In the genomic region with DNA sequence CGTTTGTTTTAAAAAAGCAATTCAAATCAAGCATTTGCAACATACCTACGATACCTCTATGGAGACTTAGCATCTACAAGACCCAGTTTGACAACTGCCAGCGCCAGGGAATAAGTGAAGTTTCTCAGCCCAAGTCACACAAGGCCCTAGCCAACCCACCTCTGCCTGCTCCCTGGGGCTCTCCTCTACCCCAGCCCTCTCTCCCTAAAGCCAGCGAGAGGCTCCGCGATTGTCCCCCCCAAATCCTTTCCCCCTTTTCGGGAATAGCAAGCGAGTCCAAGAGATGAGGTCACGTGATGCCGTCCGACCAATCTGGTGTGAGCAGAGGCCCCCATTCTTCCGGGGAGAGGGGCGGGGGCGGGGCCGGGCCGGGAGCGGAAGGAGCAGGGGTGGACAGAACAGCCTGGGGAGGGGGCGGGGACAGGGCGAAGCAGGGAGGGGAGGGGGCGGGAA, we compare ENCODE assay signal across 8 cellular contexts.
A peak's percentile ranks its signal among the peaks of the same experiment; 100 is the strongest.
DNase-seq lines count a peak whose midpoint lies in the region; ATAC-seq and TF ChIP-seq lines count a peak whose summit lies in the region.

No MANE protein-coding gene starts in this region.

- H3K4me2 ChIP-seq in mammary epithelial cell (ENCODE audit: insufficient read depth, low read depth, low read length) (peak overlapping the region; percentile 82), smooth muscle cell (peak overlapping the region; percentile 97)

- in situ Hi-C loops in mammary epithelial cell (cut with MboI; ENCODE audit: low sequenced_read_pairs in 2 of 2), result no loop called here

- CTCF ChIA-PET in WTC11 (lab: Charles Lee) (interaction anchor here (1.4 kb wide), 2 partner anchors 14 to 46 kb away, joined by 4 to 7 read pairs; no protein-coding TSS in a partner anchor), mammary epithelial cell (lab: Charles Lee; ENCODE audit: low non-redundant PET) (interaction anchor here (0.7 kb wide), 1 partner anchor 1795 kb away, joined by 3 read pairs; no protein-coding TSS in a partner anchor)

- no peaks in the 10 kb centered on the region for H3F3A ChIP-seq in smooth muscle cell (ENCODE audit: low read depth)

- no peaks in the 10 kb centered on the region for H3K27me3 Mint-ChIP-seq in WTC11 (ENCODE audit: low read depth)

- H3K79me2 ChIP-seq in mammary epithelial cell (ENCODE audit: insufficient read depth, low read length), result no peaks in the 10 kb centered on the region
- no peaks in the 10 kb centered on the region for H3K79me2 ChIP-seq in smooth muscle cell (ENCODE audit: low read depth)

- H3K4me3 Mint-ChIP-seq in WTC11, result peak overlapping the region; percentile 89

- H3K9me3 Mint-ChIP-seq in WTC11, result no peaks in the 10 kb centered on the region

- POLR2A ChIA-PET in WTC11 (lab: Charles Lee), result no interaction called here

- peak; percentile 40 for DNase-seq in NCI-H2081 treated with DMSO at 0.1 percent for 48 hours (lab: John Stamatoyannopoulos, UW)
- DNase-seq in WTC11 (ENCODE audit: low spot score), result peak; percentile 88
- peak; percentile 53 for DNase-seq in mammary epithelial cell
- peak; percentile 91 for DNase-seq in inferior parietal cortex (ENCODE audit: extremely low spot score)
- peak; percentile 85 for DNase-seq in smooth muscle cell (lab: John Stamatoyannopoulos, UW; ENCODE audit: unreplicated experiment)

- H3K27me3 ChIP-seq in mammary epithelial cell (ENCODE audit: insufficient read depth, low read length) (no peaks in the 10 kb centered on the region), smooth muscle cell (ENCODE audit: low read depth) (no peaks in the 10 kb centered on the region)

- H3K4me3 ChIP-seq in GM12875 (ENCODE audit: low read depth, low read length) (peak overlapping the region; percentile 52), mammary epithelial cell (replicated peaks in 1 of 3; ENCODE audit: insufficient read depth in 1 of 3, low read depth in 2 of 3, low read length in 3 of 3) (peak overlapping the region; percentile 70 to 81 (median 76)), smooth muscle cell (peak overlapping the region; percentile 89)

- intact Hi-C loops in mammary epithelial cell (cut with micrococcal nuclease), result no loop called here

- WGBS in mammary epithelial cell (ENCODE audit: low coverage, missing lambda C conversion rate), result 0% methylated on average over 8 of the region's 20 CpGs
- under 1% methylated on average over 17 of the region's 20 CpGs for WGBS in smooth muscle cell (ENCODE audit: low lambda C conversion rate)

- H3K27ac ChIP-seq in mammary epithelial cell (ENCODE audit: insufficient read depth, low read depth, low read length), result peak overlapping the region; percentile 7
- no peak overlapping the region for H3K27ac ChIP-seq in smooth muscle cell (ENCODE audit: low read depth)

- H3K9me3 ChIP-seq in mammary epithelial cell (replicated peaks; ENCODE audit: insufficient read depth, low read length), result no peaks in the 10 kb centered on the region
- H3K9me3 ChIP-seq in smooth muscle cell (replicated peaks; ENCODE audit: low read depth), result no peaks in the 10 kb centered on the region

- H3K36me3 Mint-ChIP-seq in WTC11, result no peaks in the 10 kb centered on the region

- H4K20me1 ChIP-seq in mammary epithelial cell (ENCODE audit: insufficient read depth, low read length) (no peaks in the 10 kb centered on the region), smooth muscle cell (ENCODE audit: low read depth) (no peaks in the 10 kb centered on the region)

- dilution Hi-C loops in mammary epithelial cell (cut with HindIII; ENCODE audit: low sequenced_read_pairs), result no loop called here

- H3K4me1 Mint-ChIP-seq in WTC11, result peaks cover 13% of the 10 kb centered on the region

- H3K27ac Mint-ChIP-seq in WTC11, result no peak overlapping the region

- peak overlapping the region; percentile 98 for H2AFZ ChIP-seq in mammary epithelial cell (ENCODE audit: low read depth, low read length)
- peak overlapping the region; percentile 99 for H2AFZ ChIP-seq in smooth muscle cell (ENCODE audit: low read depth)

- H3K4me1 ChIP-seq in mammary epithelial cell (ENCODE audit: insufficient read depth, low read length) (no peaks in the 10 kb centered on the region), smooth muscle cell (ENCODE audit: low read depth) (no peaks in the 10 kb centered on the region)

- H3K36me3 ChIP-seq in mammary epithelial cell (ENCODE audit: insufficient read depth, low read length) (no peaks in the 10 kb centered on the region), smooth muscle cell (ENCODE audit: low read depth) (no peaks in the 10 kb centered on the region)

- BruUV-seq in mammary epithelial cell (replicated peaks; lab: Mats Ljungman, UMichigan), result no TSS peak

- ATAC-seq in HG02763 (IDR thresholded peaks at IDR 0.05; ENCODE audit: unreplicated experiment), result peak; percentile 70
- peak; percentile 87 for ATAC-seq in WTC11
- no peak for ATAC-seq in GM18873 (IDR thresholded peaks at IDR 0.05; ENCODE audit: low FRiP score, unreplicated experiment)

- TF ChIP-seq CTCF in GM12875 (IDR thresholded peaks at IDR 0.05; ENCODE audit: borderline replicate concordance, insufficient read depth, low read depth, low read length) (no peak), WTC11 (IDR thresholded peaks at IDR 0.05) (no peak), mammary epithelial cell (conservative IDR thresholded peaks at IDR 0.05 in 1 of 2, IDR thresholded peaks at IDR 0.05 in 1 of 2; ENCODE audit: extremely low read depth in 1 of 2, insufficient read depth in 1 of 2, low read depth in 1 of 2, low read length in 2 of 2) (no peak), smooth muscle cell (IDR thresholded peaks at IDR 0.05; ENCODE audit: borderline replicate concordance, insufficient read depth, poor library complexity, severe bottlenecking) (no peak)

- H3K9ac ChIP-seq in mammary epithelial cell (ENCODE audit: insufficient read depth, low read length), result no peak overlapping the region
- H3K9ac ChIP-seq in smooth muscle cell (ENCODE audit: low read depth), result peak overlapping the region; percentile 71

TF ChIP-seq in WTC11, 78 proteins besides CTCF, POLR2A, EP300 and RAD21:
- TF ChIP-seq, protein P1, sequence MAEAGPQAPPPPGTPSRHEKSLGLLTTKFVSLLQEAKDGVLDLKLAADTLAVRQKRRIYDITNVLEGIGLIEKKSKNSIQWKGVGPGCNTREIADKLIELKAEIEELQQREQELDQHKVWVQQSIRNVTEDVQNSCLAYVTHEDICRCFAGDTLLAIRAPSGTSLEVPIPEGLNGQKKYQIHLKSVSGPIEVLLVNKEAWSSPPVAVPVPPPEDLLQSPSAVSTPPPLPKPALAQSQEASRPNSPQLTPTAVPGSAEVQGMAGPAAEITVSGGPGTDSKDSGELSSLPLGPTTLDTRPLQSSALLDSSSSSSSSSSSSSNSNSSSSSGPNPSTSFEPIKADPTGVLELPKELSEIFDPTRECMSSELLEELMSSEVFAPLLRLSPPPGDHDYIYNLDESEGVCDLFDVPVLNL (CRISPR knock-in tag; IDR thresholded peaks at IDR 0.05; ENCODE audit: borderline replicate concordance, low read depth), result no peak
- TF ChIP-seq RELA (CRISPR knock-in tag; IDR thresholded peaks at IDR 0.05; ENCODE audit: borderline replicate concordance) (no peak), ZBTB21 (CRISPR knock-in tag; IDR thresholded peaks at IDR 0.05; ENCODE audit: borderline replicate concordance) (no peak), MYBL2 (CRISPR knock-in tag; IDR thresholded peaks at IDR 0.05) (no peak), USF1 (CRISPR knock-in tag; IDR thresholded peaks at IDR 0.05) (peak; percentile 89), HMGA2 (CRISPR knock-in tag; IDR thresholded peaks at IDR 0.05) (no peak), HMGXB4 (CRISPR knock-in tag; IDR thresholded peaks at IDR 0.05) (no peak)
- TF ChIP-seq, protein P2, sequence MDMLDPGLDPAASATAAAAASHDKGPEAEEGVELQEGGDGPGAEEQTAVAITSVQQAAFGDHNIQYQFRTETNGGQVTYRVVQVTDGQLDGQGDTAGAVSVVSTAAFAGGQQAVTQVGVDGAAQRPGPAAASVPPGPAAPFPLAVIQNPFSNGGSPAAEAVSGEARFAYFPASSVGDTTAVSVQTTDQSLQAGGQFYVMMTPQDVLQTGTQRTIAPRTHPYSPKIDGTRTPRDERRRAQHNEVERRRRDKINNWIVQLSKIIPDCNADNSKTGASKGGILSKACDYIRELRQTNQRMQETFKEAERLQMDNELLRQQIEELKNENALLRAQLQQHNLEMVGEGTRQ (CRISPR knock-in tag; IDR thresholded peaks at IDR 0.05), result peak; percentile 94

Comparison
In these comparisons a context has a peak if more than half of its experiments do, and no peak if none do; other contexts are left out.
1. DNase-seq: peak in every context shown above with its lines; median percentile 91 in inferior parietal cortex; 88 in WTC11; 85 in smooth muscle cell; 53 in mammary epithelial cell; 40 in NCI-H2081 treated with DMSO at 0.1 percent for 48 hours.